Comparison of ENCODE assay signal across 22 cellular contexts in the genomic region with DNA sequence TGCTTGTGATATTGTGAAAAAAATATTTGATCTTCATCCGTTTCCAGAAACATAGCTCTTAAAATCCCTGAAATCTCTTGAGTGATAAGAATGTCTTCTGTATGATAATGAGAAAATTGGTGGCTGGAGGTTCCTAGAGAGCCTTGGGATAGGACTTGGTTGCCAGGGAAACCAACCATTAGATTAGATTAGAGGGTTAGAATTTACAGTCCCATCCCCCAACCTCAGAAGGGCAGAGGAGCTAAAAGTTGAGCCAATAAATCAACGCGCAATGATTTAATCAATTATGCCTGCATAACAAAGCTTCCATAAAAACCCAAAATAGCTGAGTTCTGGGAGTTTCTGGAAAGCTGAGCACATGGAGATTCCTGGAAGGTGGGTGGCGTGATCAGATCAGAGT.
"Had no signal": no experiment of that assay in that cellular context is flagged by ENCODE, and none has a peak within 500 bp of the region (broad histone marks: within the 10 kb centered on the region; RNA-seq: fewer than 3 reads in every experiment).

No MANE protein-coding gene starts in this region.

- H3K9me3 ChIP-seq: colonic mucosa, left ventricle myocardium inferior, lower lobe of right lung, right atrium auricular region, suprapubic skin, thyroid gland had no signal

- H3K27ac Mint-ChIP-seq: memory B cell; naive B cell; nephron; stimulated activated effector memory CD8-positive, alpha-beta T cell treated with anti-CD3 and anti-CD28 coated beads, Interleukin-12 subunit alpha, Interleukin-12 subunit beta, amount 100 ng/mL, for 72 hours; type B pancreatic cell had no signal

- H3K27me3 ChIP-seq: colonic mucosa, foreskin keratinocyte, right atrium auricular region, suprapubic skin, thyroid gland had no signal

- H3K4me3 ChIP-seq: colonic mucosa, left ventricle myocardium inferior, lower lobe of right lung, right atrium auricular region, smooth muscle cell, suprapubic skin, thyroid gland had no signal

- H3K4me1 ChIP-seq: foreskin keratinocyte had no signal

- H3K27ac ChIP-seq: colonic mucosa, foreskin keratinocyte, left ventricle myocardium inferior, lower lobe of right lung, right atrium auricular region, suprapubic skin, thyroid gland had no signal

- DNase-seq: colonic mucosa; dermis blood vessel endothelial cell; foreskin keratinocyte; immature natural killer cell; left ventricle myocardium inferior; lower lobe of right lung; naive B cell; posterior cingulate gyrus; stimulated activated CD4-positive, alpha-beta T cell treated with anti-CD3 and anti-CD28 coated beads, Interleukin-2, amount 100 ng/mL, for 48 hours; stimulated activated CD8-positive, alpha-beta memory T cell treated with anti-CD3 and anti-CD28 coated beads, Interleukin-4, amount 100 ng/mL, for 48 hours; stimulated activated naive CD8-positive, alpha-beta T cell treated with anti-CD3 and anti-CD28 coated beads, Interleukin-15, Interleukin-2, amounts not matched to agents 100 U/mL and 50 U/mL, for 24 hours; thyroid gland had no signal

- H3K9me3 Mint-ChIP-seq: immature natural killer cell; memory B cell; naive B cell; nephron; stimulated activated effector memory CD8-positive, alpha-beta T cell treated with anti-CD3 and anti-CD28 coated beads, Interleukin-12 subunit alpha, Interleukin-12 subunit beta, amount 100 ng/mL, for 72 hours; type B pancreatic cell had no signal

- FAIRE-seq: endothelial cell of umbilical vein, keratinocyte, urothelium cell line had no signal

- H3K4me3 Mint-ChIP-seq: immature natural killer cell; memory B cell; naive B cell; nephron; stimulated activated effector memory CD8-positive, alpha-beta T cell treated with anti-CD3 and anti-CD28 coated beads, Interleukin-12 subunit alpha, Interleukin-12 subunit beta, amount 100 ng/mL, for 72 hours; type B pancreatic cell had no signal

- H3K27me3 Mint-ChIP-seq: memory B cell, naive B cell, type B pancreatic cell had no signal

- ATAC-seq: foreskin keratinocyte; lower lobe of right lung; stimulated activated naive CD8-positive, alpha-beta T cell treated with anti-CD3 and anti-CD28 coated beads, Interleukin-15, Interleukin-2, amounts not matched to agents 100 U/mL and 50 U/mL, for 24 hours had no signal
